In genomic region chr4:158777423-158777822, GRCh38 we compare ENCODE assay signal across 21 cellular contexts. TPM values are rescaled to one million over a fixed set of nuclear protein-coding genes. Genes with fewer than 3 reads are reported as not detected.
DNase-seq lines count a peak whose midpoint lies in the region; ATAC-seq, FAIRE-seq and TF ChIP-seq lines count a peak whose summit lies in the region.
"Had no signal": no experiment of that assay in that cellular context is flagged by ENCODE, and none has a peak within 500 bp of the region (broad histone marks: within the 10 kb centered on the region; RNA-seq: fewer than 3 reads in every experiment).

No MANE protein-coding gene starts in this region.

- no peak overlapping the region for H3K4me3 Mint-ChIP-seq in Calu3 (ENCODE audit: low read depth, unreplicated experiment)
- H3K4me3 Mint-ChIP-seq: memory B cell, neural crest cell had no signal

- CTCF ChIA-PET in Calu3 (lab: Charles Lee) (no interaction called here), A673 (lab: Charles Lee) (no interaction called here)

- H4K20me1 ChIP-seq in Loucy (ENCODE audit: insufficient read depth, low read length, poor library complexity, severe bottlenecking), result peaks cover 18% of the 10 kb centered on the region

- no peaks in the 10 kb centered on the region for H3F3A ChIP-seq in Loucy (ENCODE audit: low read depth)

- no peaks in the 10 kb centered on the region for H3K9me2 ChIP-seq in Loucy (replicated peaks; ENCODE audit: low read depth, low read length)

- peak overlapping the region; percentile 57 to 67 for H3K27ac ChIP-seq in mucosa of rectum (ENCODE audit: low read depth in 2 of 2, low read length in 2 of 2)
- no peak overlapping the region for H3K27ac ChIP-seq in A673 (ENCODE audit: low read depth, low read length, poor library complexity, severe bottlenecking)

- H3K4me2 ChIP-seq in Loucy (ENCODE audit: low read depth, low read length, poor library complexity, severe bottlenecking), result peak overlapping the region; percentile 77

- peak overlapping the region; percentile 77 for H3K27ac Mint-ChIP-seq in Calu3 (ENCODE audit: unreplicated experiment)
- H3K27ac Mint-ChIP-seq: memory B cell had no signal

- no peak for FAIRE-seq in bronchial epithelial cell (lab: Jason Lieb, UNC)

- peak overlapping the region; percentile 57 for H3K4me3 ChIP-seq in Loucy (ENCODE audit: low read length, poor library complexity, severe bottlenecking)
- H3K4me3 ChIP-seq in bronchial epithelial cell (ENCODE audit: low read depth, low read length), result no peak overlapping the region
- peak overlapping the region in 1 of 2 donors; percentile 5 for H3K4me3 ChIP-seq in mucosa of rectum (ENCODE audit: low read length in 2 of 2)
- no peak overlapping the region for H3K4me3 ChIP-seq in A673 (ENCODE audit: low read depth, low read length, poor library complexity, severe bottlenecking)

- H3K27me3 Mint-ChIP-seq in Calu3 (ENCODE audit: unreplicated experiment), result no peaks in the 10 kb centered on the region
- H3K27me3 Mint-ChIP-seq: activated naive CD4-positive, alpha-beta T cell treated with anti-CD3 and anti-CD28 coated beads, Interleukin-2, amount 10 ng/mL, durations not matched to agents 7 days and 5 days; dendritic cell treated with granulocyte-macrophage colony-stimulating factor and Interleukin-4, amounts not matched to agents 40 ng/mL and 50 ng/mL, for 4 days had no signal

- H3K27me3 ChIP-seq in Loucy (ENCODE audit: insufficient read depth, low read length, poor library complexity, severe bottlenecking) (no peaks in the 10 kb centered on the region), bronchial epithelial cell (ENCODE audit: control insufficient read depth, insufficient read depth, low read length) (no peaks in the 10 kb centered on the region), mucosa of rectum (ENCODE audit: control insufficient read depth in 2 of 2, insufficient read depth in 2 of 2, low read length in 2 of 2) (no peaks in the 10 kb centered on the region), A673 (replicated peaks; ENCODE audit: insufficient read depth, low read depth, low read length, poor library complexity) (no peaks in the 10 kb centered on the region)

- no TSS peak for BruUV-seq in Calu3 (replicated peaks; lab: Mats Ljungman, UMichigan)
- BruUV-seq in A673 (replicated peaks; lab: Mats Ljungman, UMichigan), result no TSS peak

- H3K4me1 ChIP-seq in Loucy (ENCODE audit: insufficient read depth, low read length, poor library complexity, severe bottlenecking) (peaks cover 72% of the 10 kb centered on the region), mucosa of rectum (ENCODE audit: control insufficient read depth in 2 of 2, insufficient read depth in 2 of 2, low read length in 2 of 2) (peaks cover 35 to 55% of the 10 kb centered on the region in 2 donors), A673 (ENCODE audit: insufficient read depth, low read length, poor library complexity, severe bottlenecking) (peaks cover 6% of the 10 kb centered on the region)

- POLR2A ChIA-PET in A673 (lab: Charles Lee; ENCODE audit: low non-redundant PET), result no interaction called here

- ATAC-seq in GM18907 (IDR thresholded peaks at IDR 0.05; ENCODE audit: unreplicated experiment), result no peak
- ATAC-seq: esophagus mucosa, right cardiac atrium had no signal

- no peaks in the 10 kb centered on the region for H3K9me3 ChIP-seq in Loucy (ENCODE audit: insufficient read depth, low read depth, low read length)
- H3K9me3 ChIP-seq in mucosa of rectum (ENCODE audit: control insufficient read depth in 2 of 2, low read length in 2 of 2), result no peaks in the 10 kb centered on the region
- no peaks in the 10 kb centered on the region for H3K9me3 ChIP-seq in A673 (ENCODE audit: low read depth, low read length, poor library complexity, severe bottlenecking)

- H3K9me3 Mint-ChIP-seq in Calu3 (ENCODE audit: low read depth, unreplicated experiment), result no peaks in the 10 kb centered on the region
- H3K9me3 Mint-ChIP-seq: activated naive CD4-positive, alpha-beta T cell treated with anti-CD3 and anti-CD28 coated beads, Interleukin-2, amount 10 ng/mL, durations not matched to agents 7 days and 5 days; dendritic cell treated with granulocyte-macrophage colony-stimulating factor and Interleukin-4, amounts not matched to agents 40 ng/mL and 50 ng/mL, for 4 days; HFFc6; neural crest cell; T-helper 2 cell treated with Interferon-gamma antibody and Interleukin-4, amounts not matched to agents 5 μg/mL and 100 μg/mL, for 36 hours had no signal

- peaks cover 32% of the 10 kb centered on the region for H3K4me1 Mint-ChIP-seq in Calu3 (ENCODE audit: low read depth, unreplicated experiment)

- DNase-seq in Calu3, result peak; percentile 21
- DNase-seq in bronchial epithelial cell (ENCODE audit: low read depth), result peak; percentile 44
- DNase-seq in GOT3 (lab: John Stamatoyannopoulos, UW), result no peak
- no peak for DNase-seq in stimulated activated CD4-positive, alpha-beta T cell treated with anti-CD3 and anti-CD28 coated beads, Interleukin-15, amount 100 ng/mL, for 24 hours
- DNase-seq in A673 (ENCODE audit: low spot score), result no peak
- DNase-seq: activated CD4-positive, alpha-beta T cell treated with anti-CD3 and anti-CD28 coated beads for 1 hour; activated naive CD4-positive, alpha-beta T cell treated with anti-CD3 and anti-CD28 coated beads, Interleukin-2, amount 10 ng/mL, durations not matched to agents 7 days and 5 days; HFFc6; NCI-H226; right cardiac atrium; SHP77 treated with DMSO at 0.1 percent for 48 hours; stimulated activated CD4-positive, alpha-beta T cell treated with anti-CD3 and anti-CD28 coated beads, Interleukin-2, amount 100 ng/mL, for 24 hours; substantia nigra had no signal

- peaks cover 96% of the 10 kb centered on the region for H3K79me2 ChIP-seq in Loucy (ENCODE audit: insufficient read depth, low read length)

- TF ChIP-seq CTCF in Calu3 (IDR thresholded peaks at IDR 0.05; ENCODE audit: unreplicated experiment), result no peak
- TF ChIP-seq CTCF in Loucy (conservative IDR thresholded peaks at IDR 0.05; ENCODE audit: low read length), result no peak
- TF ChIP-seq CTCF in bronchial epithelial cell (IDR thresholded peaks at IDR 0.05; ENCODE audit: insufficient read depth, low read length, severe bottlenecking), result no peak
- no peak for TF ChIP-seq CTCF in A673 (conservative IDR thresholded peaks at IDR 0.05; ENCODE audit: low read depth, low read length)

- H3K9ac ChIP-seq in Loucy (ENCODE audit: low read depth, low read length, poor library complexity, severe bottlenecking) (no peak overlapping the region), mucosa of rectum (ENCODE audit: low read depth in 1 of 2, low read length in 2 of 2) (no peak overlapping the region)

- no peaks in the 10 kb centered on the region for H3K36me3 Mint-ChIP-seq in Calu3 (ENCODE audit: insufficient read depth, unreplicated experiment)
- H3K36me3 Mint-ChIP-seq: activated naive CD4-positive, alpha-beta T cell treated with anti-CD3 and anti-CD28 coated beads, Interleukin-2, amount 10 ng/mL, durations not matched to agents 7 days and 5 days; memory B cell had no signal

- intact Hi-C loops in Calu3 (cut with micrococcal nuclease; ENCODE audit: unreplicated experiment) (loop anchor here (2.0 kb wide), 1 partner anchor 33 kb away; no protein-coding TSS in a partner anchor), A673 (cut with micrococcal nuclease; ENCODE audit: unreplicated experiment) (no loop called here)

- H3K36me3 ChIP-seq in Loucy (ENCODE audit: insufficient read depth, low read length), result no peaks in the 10 kb centered on the region
- no peaks in the 10 kb centered on the region for H3K36me3 ChIP-seq in bronchial epithelial cell (ENCODE audit: control insufficient read depth, insufficient read depth, low read length)
- H3K36me3 ChIP-seq in mucosa of rectum (ENCODE audit: control insufficient read depth in 2 of 2, insufficient read depth in 2 of 2, low read length in 2 of 2), result no peaks in the 10 kb centered on the region
- H3K36me3 ChIP-seq in A673 (ENCODE audit: insufficient read depth, low read length, poor library complexity, severe bottlenecking), result no peaks in the 10 kb centered on the region

- H2AFZ ChIP-seq in Loucy (ENCODE audit: low read length), result no peak overlapping the region

RNA-seq across cellular contexts. Expression of gene FNIP2, which starts 8.6 kb away (rescaled TPM):
- total RNA-seq in Calu3 (2022), result 35.3 and 38.7 TPM in 2 replicates
- 16.5 and 16.6 TPM in 2 replicates for total RNA-seq in bronchial epithelial cell
- total RNA-seq in A673 (2021), result 16.1 and 17.6 TPM in 2 replicates

RNA-seq across cellular contexts. Expression of gene PPID, which starts 54.2 kb away (rescaled TPM):
- total RNA-seq in Calu3 (2022), result 32.4 and 34.4 TPM in 2 replicates
- 16.3 and 18.1 TPM in 2 replicates for total RNA-seq in bronchial epithelial cell
- 79.4 and 87.6 TPM in 2 replicates for total RNA-seq in A673 (2021)

Comparison
In these comparisons a context has a peak if more than half of its experiments do, and no peak if none do; other contexts are left out.
1. DNase-seq: peak in Calu3 (single experiment) and bronchial epithelial cell (single experiment); none in GOT3 (single experiment), stimulated activated CD4-positive, alpha-beta T cell treated with anti-CD3 and anti-CD28 coated beads, Interleukin-15, amount 100 ng/mL, for 24 hours (single experiment) and A673 (single experiment).